6 cellular contexts compared by ENCODE assay signal in the genomic region with DNA sequence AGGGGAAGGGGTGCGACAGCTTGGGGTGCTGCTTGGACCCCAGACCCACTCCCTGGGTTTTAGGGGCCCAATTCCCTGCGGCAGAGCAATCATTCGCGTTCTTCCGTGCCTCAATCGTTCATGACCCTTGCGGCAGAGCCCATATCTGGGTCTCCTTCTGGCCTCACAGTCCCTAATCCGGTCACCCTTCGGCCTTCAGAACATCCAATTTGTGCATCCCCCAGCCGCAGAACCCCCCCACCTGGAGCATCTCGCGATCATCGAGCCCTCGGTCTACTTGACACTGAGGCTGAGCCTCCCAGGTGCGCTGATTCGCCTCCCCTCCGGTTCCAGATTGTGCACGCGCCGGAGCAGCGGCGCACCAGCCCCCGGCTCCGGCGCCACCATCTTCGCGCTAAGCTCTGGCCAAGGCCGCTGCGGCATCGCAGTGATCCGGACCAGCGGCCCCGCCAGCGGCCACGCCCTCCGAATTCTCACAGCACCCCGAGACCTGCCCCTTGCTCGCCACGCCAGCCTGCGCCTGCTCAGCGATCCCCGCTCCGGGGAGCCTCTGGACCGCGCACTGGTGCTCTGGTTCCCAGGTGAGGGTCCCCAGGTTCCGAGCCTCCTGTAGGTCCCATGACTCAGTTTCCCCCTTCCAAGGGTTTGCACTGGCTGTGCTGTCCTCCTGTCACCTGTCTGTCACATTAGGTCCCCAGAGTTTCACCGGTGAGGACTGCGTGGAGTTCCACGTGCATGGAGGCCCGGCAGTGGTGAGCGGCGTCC. TPM values are rescaled to one million over a fixed set of nuclear protein-coding genes. Genes with fewer than 3 reads are reported as not detected.
DNase-seq lines count a peak whose midpoint lies in the region; ATAC-seq, FAIRE-seq and TF ChIP-seq lines count a peak whose summit lies in the region.

No MANE protein-coding gene starts in this region.

- FAIRE-seq in GM12892 (lab: Jason Lieb, UNC) = no peak

- BruUV-seq in PC-9 (replicated peaks; lab: Mats Ljungman, UMichigan) = no TSS peak

- H3F3A ChIP-seq in PC-9 (ENCODE audit: insufficient read depth, low read depth) = peaks cover 47% of the 10 kb centered on the region; the same call in 1 of the 2 replicates

- no peaks in the 10 kb centered on the region for H3K9me2 ChIP-seq in PC-9 (ENCODE audit: insufficient read depth)

- peak; percentile 62 for DNase-seq in GM12892 (ENCODE audit: insufficient read length)
- no peak for DNase-seq in PC-9
- peak; percentile 41 to 67 for DNase-seq in stimulated activated CD4-positive, alpha-beta T cell treated with anti-CD3 and anti-CD28 coated beads, Interleukin-2, amount 100 ng/mL, for 24 hours
- DNase-seq in inferior parietal cortex (ENCODE audit: extremely low spot score) = no peak

- peaks cover 6% of the 10 kb centered on the region; the same call in 1 of the 2 replicates for H3K36me3 ChIP-seq in PC-9 (ENCODE audit: low read depth)

- H2AFZ ChIP-seq in PC-9 = peak overlapping the region; percentile 76

- TF ChIP-seq CTCF in PC-9 (conservative IDR thresholded peaks at IDR 0.05) = no peak

- ATAC-seq in esophagus mucosa (peak; percentile 9), HG02938 (IDR thresholded peaks at IDR 0.05; ENCODE audit: unreplicated experiment) (no peak)

- no peak for TF ChIP-seq POLR2A in GM12892 (IDR thresholded peaks at IDR 0.05; ENCODE audit: low read depth, low read length)

- peaks cover 18% of the 10 kb centered on the region for H3K79me2 ChIP-seq in PC-9 (ENCODE audit: low read depth)

- no peaks in the 10 kb centered on the region for H3K9me3 ChIP-seq in PC-9 (ENCODE audit: insufficient read depth, low read depth)

- H3K27me3 ChIP-seq in PC-9 (ENCODE audit: insufficient read depth, low read depth) = no peaks in the 10 kb centered on the region

- intact Hi-C loops in PC-9 (cut with micrococcal nuclease; ENCODE audit: unreplicated experiment) = loop anchor here (1.0 kb wide), 1 partner anchor 29 kb away; a partner anchor contains a TSS

- peak overlapping the region; percentile 80 for H3K4me2 ChIP-seq in PC-9

- H3K4me1 ChIP-seq in PC-9 (replicated peaks; ENCODE audit: insufficient read depth) = peaks cover 32% of the 10 kb centered on the region

- CTCF ChIA-PET in PC-9 (lab: Charles Lee) = no interaction called here

- H3K27ac ChIP-seq in PC-9 = no peak overlapping the region

- H3K4me3 ChIP-seq in PC-9 = peak overlapping the region; percentile 74

- POLR2A ChIA-PET in PC-9 (lab: Charles Lee; ENCODE audit: unreplicated experiment) = interaction anchor here (0.6 to 0.7 kb wide), 2 partner anchors 21 to 37 kb away, joined by 3 to 20 read pairs; no protein-coding TSS in a partner anchor

- no peaks in the 10 kb centered on the region; the same call in 1 of the 2 replicates for H4K20me1 ChIP-seq in PC-9 (ENCODE audit: insufficient read depth)

RNA-seq across cellular contexts. Expression of a gene that starts 0.5 kb away (rescaled TPM):
- 14.7 TPM for polyA plus RNA-seq in GM12892 (2012; ENCODE audit: missing spikeins)
- total RNA-seq in PC-9 (2021) (48.8 and 50.7 TPM in 2 replicates), esophagus mucosa (11.7 TPM)

RNA-seq across cellular contexts. Expression of a gene that starts 3.2 kb away (rescaled TPM):
- 0.93 TPM for polyA plus RNA-seq in GM12892 (2012; ENCODE audit: missing spikeins)
- total RNA-seq in PC-9 (2021) = 11.4 and 15.1 TPM in 2 replicates
- total RNA-seq in esophagus mucosa = 9.9 TPM

RNA-seq across cellular contexts. Expression of a gene that starts 28.5 kb away (rescaled TPM):
- 33.6 TPM for polyA plus RNA-seq in GM12892 (2012; ENCODE audit: missing spikeins)
- total RNA-seq in PC-9 (2021) (47.6 and 72.5 TPM in 2 replicates), esophagus mucosa (21.5 TPM)

RNA-seq across cellular contexts. Expression of a gene that starts 32.2 kb away (rescaled TPM):
- 50.8 TPM for polyA plus RNA-seq in GM12892 (2012; ENCODE audit: missing spikeins)
- total RNA-seq in PC-9 (2021) = 64.8 and 70.8 TPM in 2 replicates
- total RNA-seq in esophagus mucosa = 42.6 TPM

RNA-seq across cellular contexts. Expression of a gene that starts 34.6 kb away (rescaled TPM):
- polyA plus RNA-seq in GM12892 (2012; ENCODE audit: missing spikeins) = 1.2 TPM
- total RNA-seq in PC-9 (2021) (32.2 and 37.5 TPM in 2 replicates), esophagus mucosa (2.2 TPM)

Comparison
In these comparisons a context has a peak if more than half of its experiments do, and no peak if none do; other contexts are left out.
1. DNase-seq: peak in GM12892 (single experiment) and stimulated activated CD4-positive, alpha-beta T cell treated with anti-CD3 and anti-CD28 coated beads, Interleukin-2, amount 100 ng/mL, for 24 hours (2 of 2); none in PC-9 (0 of 2) and inferior parietal cortex (single experiment).